In genomic region chr20:48830826-48831318, GRCh38 we compare ENCODE assay signal across 2 cellular contexts.
TF ChIP-seq lines count a peak whose summit lies in the region.

No MANE protein-coding gene starts in this region.

TF ChIP-seq in A549, 52 proteins besides CTCF, POLR2A, EP300 and RAD21:
- TF ChIP-seq ESRRA (IDR thresholded peaks at IDR 0.05; ENCODE audit: borderline replicate concordance, low read length) (no peak), NPAS2 (CRISPR knock-in tag; IDR thresholded peaks at IDR 0.05; ENCODE audit: borderline replicate concordance) (no peak), BCL3 (IDR thresholded peaks at IDR 0.05) (no peak), BHLHE40 (IDR thresholded peaks at IDR 0.05; ENCODE audit: low read depth, low read length) (no peak)

TF ChIP-seq in H1, 55 proteins besides CTCF, POLR2A, EP300 and RAD21:
- TF ChIP-seq YY1 (IDR thresholded peaks at IDR 0.05; ENCODE audit: low read depth, low read length) (peak; percentile 85), NRF1 (IDR thresholded peaks at IDR 0.05; ENCODE audit: low read depth, low read length) (no peak)
TF ChIP-seq in H1: peak in this region for 1.
